ENCODE assay signal across 13 cellular contexts in genomic region chr10:5565671-5566581, GRCh38. TPM values are rescaled to one million over a fixed set of nuclear protein-coding genes. Genes with fewer than 3 reads are reported as not detected.
DNase-seq lines count a peak whose midpoint lies in the region; ATAC-seq and TF ChIP-seq lines count a peak whose summit lies in the region.
"Had no signal": no experiment of that assay in that cellular context is flagged by ENCODE, and none has a peak within 500 bp of the region (broad histone marks: within the 10 kb centered on the region; RNA-seq: fewer than 3 reads in every experiment).

No MANE protein-coding gene starts in this region.

- H3K27me3 Mint-ChIP-seq in activated naive CD4-positive, alpha-beta T cell treated with anti-CD3 and anti-CD28 coated beads for 36 hours (ENCODE audit: low read depth): no peaks in the 10 kb centered on the region
- peaks cover 0 to 7% of the 10 kb centered on the region in 2 donors for H3K27me3 Mint-ChIP-seq in T-cell

- peaks cover 40% of the 10 kb centered on the region for H3K4me1 ChIP-seq in foreskin keratinocyte

- H3K36me3 Mint-ChIP-seq in activated naive CD4-positive, alpha-beta T cell treated with anti-CD3 and anti-CD28 coated beads for 36 hours (ENCODE audit: low read depth): no peaks in the 10 kb centered on the region
- H3K36me3 Mint-ChIP-seq in T-cell: peaks cover 3% of the 10 kb centered on the region

- H3K4me3 Mint-ChIP-seq in activated naive CD4-positive, alpha-beta T cell treated with anti-CD3 and anti-CD28 coated beads for 36 hours: no peak overlapping the region
- peak overlapping the region in 1 of 3 donors; percentile 3 for H3K4me3 Mint-ChIP-seq in T-cell

- H3K27ac Mint-ChIP-seq in activated naive CD4-positive, alpha-beta T cell treated with anti-CD3 and anti-CD28 coated beads for 36 hours: no peak overlapping the region
- peak overlapping the region; percentile 99 for H3K27ac Mint-ChIP-seq in T-cell

- CTCF ChIA-PET in activated naive CD4-positive, alpha-beta T cell treated with anti-CD3 and anti-CD28 coated beads for 36 hours (lab: Charles Lee): interaction anchor here (0.8 to 5.0 kb wide), 3 partner anchors 17 to 57 kb away, joined by 4 to 14 read pairs (median 4); no protein-coding TSS in a partner anchor
- CTCF ChIA-PET in T-cell (lab: Charles Lee): interaction anchor here (0.5 to 1.5 kb wide), 3 partner anchors 57 to 640 kb away, joined by 3 to 4 read pairs (median 3); no protein-coding TSS in a partner anchor

- TF ChIP-seq CTCF in foreskin keratinocyte (conservative IDR thresholded peaks at IDR 0.05): peak; percentile 42

- intact Hi-C loops in activated naive CD4-positive, alpha-beta T cell treated with anti-CD3 and anti-CD28 coated beads for 36 hours (cut with micrococcal nuclease): no loop called here

- ATAC-seq in T-cell (replicated peaks in 1 of 4) (no peak), foreskin keratinocyte (peak; percentile 82), GM18505 (IDR thresholded peaks at IDR 0.05; ENCODE audit: unreplicated experiment) (no peak), HG02798 (IDR thresholded peaks at IDR 0.05; ENCODE audit: poor library complexity, unreplicated experiment) (no peak)
- ATAC-seq: right lobe of liver had no signal

- H3K27me3 ChIP-seq in foreskin keratinocyte: no peaks in the 10 kb centered on the region
- H3K27me3 ChIP-seq: right lobe of liver had no signal

- POLR2A ChIA-PET in T-cell (lab: Charles Lee): interaction anchor here (0.5 to 0.6 kb wide), 2 partner anchors 14 to 1569 kb away, joined by 3 read pairs; no protein-coding TSS in a partner anchor

- peak overlapping the region; percentile 99 for H3K27ac ChIP-seq in foreskin keratinocyte
- H3K27ac ChIP-seq: C4-2B, HL-60, right lobe of liver had no signal

- peaks cover 33% of the 10 kb centered on the region for H3K4me1 Mint-ChIP-seq in activated naive CD4-positive, alpha-beta T cell treated with anti-CD3 and anti-CD28 coated beads for 36 hours (ENCODE audit: low read depth)
- peaks cover 28 to 40% (median 39%) of the 10 kb centered on the region in 3 donors for H3K4me1 Mint-ChIP-seq in T-cell

- H3K9me3 Mint-ChIP-seq in activated naive CD4-positive, alpha-beta T cell treated with anti-CD3 and anti-CD28 coated beads for 36 hours: no peaks in the 10 kb centered on the region
- no peaks in the 10 kb centered on the region for H3K9me3 Mint-ChIP-seq in T-cell
- H3K9me3 Mint-ChIP-seq: activated T-helper 2 cell treated with anti-CD3 and anti-CD28 coated beads, Interferon-gamma antibody, Interleukin-2, Interleukin-4, amounts not matched to agents 10 μg/mL and 5 μg/mL and 100 μg/mL, durations not matched to agents 14 hours and 24 hours and 36 hours had no signal

- peak; percentile 12 for DNase-seq in activated naive CD4-positive, alpha-beta T cell treated with anti-CD3 and anti-CD28 coated beads for 36 hours
- DNase-seq in activated naive CD4-positive, alpha-beta T cell treated with Interleukin-2 at 50 U/mL for 16 hours: no peak
- DNase-seq in T-cell (no peak), foreskin keratinocyte (peak; percentile 99 to 100), stromal cell of bone marrow (ENCODE audit: low read depth) (peak; percentile 49), activated gamma-delta T cell (lab: John Stamatoyannopoulos, UW) (no peak)
- DNase-seq: NCI-H2081 had no signal

- TF ChIP-seq POLR2A in GM18505 (IDR thresholded peaks at IDR 0.05; ENCODE audit: borderline replicate concordance, extremely low read depth, insufficient read depth, insufficient read length): no peak

RNA-seq across cellular contexts. Expression of gene CALML3, which starts 41.2 kb away (rescaled TPM):
- total RNA-seq in activated naive CD4-positive, alpha-beta T cell treated with anti-CD3 and anti-CD28 coated beads for 36 hours: not detected
- not detected for total RNA-seq in T-cell
- total RNA-seq in foreskin keratinocyte: 2.7 and 4.7 TPM in 2 replicates
- 4.5 and 8.0 TPM in 2 replicates for polyA plus RNA-seq in foreskin keratinocyte
- total RNA-seq: activated T-helper 2 cell treated with anti-CD3 and anti-CD28 coated beads, Interferon-gamma antibody, Interleukin-2, Interleukin-4, amounts not matched to agents 10 μg/mL and 5 μg/mL and 100 μg/mL, durations not matched to agents 14 hours and 24 hours and 36 hours had no signal

Comparison
In these comparisons a context has a peak if more than half of its experiments do, and no peak if none do; other contexts are left out.
1. DNase-seq: peak in activated naive CD4-positive, alpha-beta T cell treated with anti-CD3 and anti-CD28 coated beads for 36 hours (single experiment), foreskin keratinocyte (2 of 2) and stromal cell of bone marrow (single experiment); none in activated naive CD4-positive, alpha-beta T cell treated with Interleukin-2 at 50 U/mL for 16 hours (single experiment), T-cell (0 of 34) and activated gamma-delta T cell (single experiment).